23 cellular contexts compared by ENCODE assay signal in genomic region chr2:173488861-173489260, GRCh38.
"Had no signal": no experiment of that assay in that cellular context is flagged by ENCODE, and none has a peak within 500 bp of the region (broad histone marks: within the 10 kb centered on the region; RNA-seq: fewer than 3 reads in every experiment).

No MANE protein-coding gene starts in this region.

- H3K9ac ChIP-seq: neural progenitor cell had no signal

- H3K27me3 ChIP-seq: gastrocnemius medialis, neural progenitor cell, right atrium auricular region, tibial nerve, upper lobe of left lung had no signal

- H3K4me1 ChIP-seq: gastrocnemius medialis, neural progenitor cell, right atrium auricular region, spleen, tibial nerve, upper lobe of left lung had no signal

- H3K4me2 ChIP-seq: neural progenitor cell had no signal

- H3K4me3 ChIP-seq: gastrocnemius medialis, neural progenitor cell, right atrium auricular region, spleen, thoracic aorta, tibial nerve, upper lobe of left lung had no signal

- H3K9me3 ChIP-seq: gastrocnemius medialis, right atrium auricular region, spleen, thoracic aorta, tibial nerve, upper lobe of left lung had no signal

- DNase-seq: central memory CD4-positive, alpha-beta T cell; effector memory CD4-positive, alpha-beta T cell; erythroblast; foreskin fibroblast; gastrocnemius medialis; head of caudate nucleus; kidney; mammary epithelial cell; mesendoderm; midbrain; naive thymus-derived CD4-positive, alpha-beta T cell; posterior cingulate gyrus; spleen; stimulated activated CD4-positive, alpha-beta T cell treated with anti-CD3 and anti-CD28 coated beads, Interleukin-4, amount 100 ng/mL, for 4 hours; stimulated activated naive CD8-positive, alpha-beta T cell treated with anti-CD3 and anti-CD28 coated beads, Interleukin-15, Interleukin-2, amounts not matched to agents 100 U/mL and 50 U/mL, for 24 hours; substantia nigra; upper lobe of left lung had no signal

- H3K27ac ChIP-seq: gastrocnemius medialis, neural progenitor cell, right atrium auricular region, spleen, thoracic aorta, tibial nerve, upper lobe of left lung had no signal

- H2AFZ ChIP-seq: neural progenitor cell had no signal

- H3K36me3 ChIP-seq: gastrocnemius medialis, neural progenitor cell, right atrium auricular region, spleen, thoracic aorta, tibial nerve, upper lobe of left lung had no signal

- FAIRE-seq: colon, kidney, urothelium cell line had no signal
